In the genomic region with DNA sequence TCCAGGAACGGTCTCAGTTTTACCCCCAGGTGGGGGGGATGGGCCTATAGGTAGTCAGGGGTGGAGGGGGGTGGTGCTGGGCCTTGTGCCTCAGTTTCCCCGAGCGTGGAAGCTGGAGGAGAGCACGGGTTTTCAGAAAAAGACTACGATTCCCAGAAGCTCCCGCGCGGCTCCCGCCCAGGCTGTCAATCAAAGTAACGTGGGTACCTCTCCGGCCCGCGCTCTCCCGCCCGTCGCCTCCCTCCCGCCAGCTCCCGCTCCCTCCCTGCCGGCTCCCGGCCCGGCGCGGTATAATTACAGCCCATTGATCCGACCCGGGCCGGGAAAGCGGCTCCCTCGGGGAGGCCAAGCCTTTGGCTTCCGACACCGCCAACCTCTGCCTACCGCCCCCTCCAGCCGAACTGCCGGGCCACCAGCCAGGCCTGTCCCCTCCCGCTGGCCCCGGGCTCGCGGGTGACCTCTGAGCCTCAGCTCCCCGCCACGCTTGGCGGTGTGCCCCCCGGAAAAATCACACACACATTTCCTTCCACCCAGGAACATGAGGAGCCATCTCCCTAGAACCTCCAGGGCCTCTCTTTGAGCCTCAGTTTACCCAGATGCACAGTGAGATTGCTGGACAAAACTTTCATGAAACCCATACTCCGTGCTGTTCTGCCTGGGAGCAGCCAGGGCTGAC, we compare ENCODE assay signal across 1 cellular context.
TF ChIP-seq lines count a peak whose summit lies in the region.

No MANE protein-coding gene starts in this region.

TF ChIP-seq in HepG2, 621 proteins besides CTCF, POLR2A, EP300 and RAD21 (continued from another document and continues in another):
- TF ChIP-seq, protein P1, sequence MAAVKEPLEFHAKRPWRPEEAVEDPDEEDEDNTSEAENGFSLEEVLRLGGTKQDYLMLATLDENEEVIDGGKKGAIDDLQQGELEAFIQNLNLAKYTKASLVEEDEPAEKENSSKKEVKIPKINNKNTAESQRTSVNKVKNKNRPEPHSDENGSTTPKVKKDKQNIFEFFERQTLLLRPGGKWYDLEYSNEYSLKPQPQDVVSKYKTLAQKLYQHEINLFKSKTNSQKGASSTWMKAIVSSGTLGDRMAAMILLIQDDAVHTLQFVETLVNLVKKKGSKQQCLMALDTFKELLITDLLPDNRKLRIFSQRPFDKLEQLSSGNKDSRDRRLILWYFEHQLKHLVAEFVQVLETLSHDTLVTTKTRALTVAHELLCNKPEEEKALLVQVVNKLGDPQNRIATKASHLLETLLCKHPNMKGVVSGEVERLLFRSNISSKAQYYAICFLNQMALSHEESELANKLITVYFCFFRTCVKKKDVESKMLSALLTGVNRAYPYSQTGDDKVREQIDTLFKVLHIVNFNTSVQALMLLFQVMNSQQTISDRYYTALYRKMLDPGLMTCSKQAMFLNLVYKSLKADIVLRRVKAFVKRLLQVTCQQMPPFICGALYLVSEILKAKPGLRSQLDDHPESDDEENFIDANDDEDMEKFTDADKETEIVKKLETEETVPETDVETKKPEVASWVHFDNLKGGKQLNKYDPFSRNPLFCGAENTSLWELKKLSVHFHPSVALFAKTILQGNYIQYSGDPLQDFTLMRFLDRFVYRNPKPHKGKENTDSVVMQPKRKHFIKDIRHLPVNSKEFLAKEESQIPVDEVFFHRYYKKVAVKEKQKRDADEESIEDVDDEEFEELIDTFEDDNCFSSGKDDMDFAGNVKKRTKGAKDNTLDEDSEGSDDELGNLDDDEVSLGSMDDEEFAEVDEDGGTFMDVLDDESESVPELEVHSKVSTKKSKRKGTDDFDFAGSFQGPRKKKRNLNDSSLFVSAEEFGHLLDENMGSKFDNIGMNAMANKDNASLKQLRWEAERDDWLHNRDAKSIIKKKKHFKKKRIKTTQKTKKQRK (IDR thresholded peaks at IDR 0.05; ENCODE audit: low read length) = no peak
- no peak for TF ChIP-seq ZNF235 (CRISPR knock-in tag; IDR thresholded peaks at IDR 0.05; ENCODE audit: borderline replicate concordance)
- no peak for TF ChIP-seq SETDB1 (CRISPR knock-in tag; IDR thresholded peaks at IDR 0.05; ENCODE audit: borderline replicate concordance)
- no peak for TF ChIP-seq ZNF552 (CRISPR knock-in tag; IDR thresholded peaks at IDR 0.05; ENCODE audit: borderline replicate concordance)
- peak; percentile 48; the same call in 1 of the 2 replicates for TF ChIP-seq SMAD1 (CRISPR knock-in tag; IDR thresholded peaks at IDR 0.05; ENCODE audit: borderline replicate concordance, low read depth)
- no peak for TF ChIP-seq ZNF766 (CRISPR knock-in tag; IDR thresholded peaks at IDR 0.05; ENCODE audit: borderline replicate concordance)
- peak; percentile 73 for TF ChIP-seq RBM22 (optimal IDR thresholded peaks at IDR 0.05; ENCODE audit: low read length)
- 0 out of 2 replicates have a peak, but pooled peaks have one; percentile 55 for TF ChIP-seq TP53 (CRISPR knock-in tag; conservative IDR thresholded peaks at IDR 0.05)
- TF ChIP-seq KLF16 (CRISPR knock-in tag; IDR thresholded peaks at IDR 0.05) = peak in 1 of 2 experiments; percentile 57; a peak in 1 of 4 replicates
- 0 out of 2 replicates have a peak, but pooled peaks have one; percentile 42 for TF ChIP-seq WIZ (CRISPR knock-in tag; IDR thresholded peaks at IDR 0.05)
- no peak for TF ChIP-seq SAFB2 (CRISPR knock-in tag; IDR thresholded peaks at IDR 0.05; ENCODE audit: borderline replicate concordance, low read depth)
- TF ChIP-seq RFX3 (CRISPR knock-in tag; IDR thresholded peaks at IDR 0.05) = no peak
- TF ChIP-seq, protein P2, sequence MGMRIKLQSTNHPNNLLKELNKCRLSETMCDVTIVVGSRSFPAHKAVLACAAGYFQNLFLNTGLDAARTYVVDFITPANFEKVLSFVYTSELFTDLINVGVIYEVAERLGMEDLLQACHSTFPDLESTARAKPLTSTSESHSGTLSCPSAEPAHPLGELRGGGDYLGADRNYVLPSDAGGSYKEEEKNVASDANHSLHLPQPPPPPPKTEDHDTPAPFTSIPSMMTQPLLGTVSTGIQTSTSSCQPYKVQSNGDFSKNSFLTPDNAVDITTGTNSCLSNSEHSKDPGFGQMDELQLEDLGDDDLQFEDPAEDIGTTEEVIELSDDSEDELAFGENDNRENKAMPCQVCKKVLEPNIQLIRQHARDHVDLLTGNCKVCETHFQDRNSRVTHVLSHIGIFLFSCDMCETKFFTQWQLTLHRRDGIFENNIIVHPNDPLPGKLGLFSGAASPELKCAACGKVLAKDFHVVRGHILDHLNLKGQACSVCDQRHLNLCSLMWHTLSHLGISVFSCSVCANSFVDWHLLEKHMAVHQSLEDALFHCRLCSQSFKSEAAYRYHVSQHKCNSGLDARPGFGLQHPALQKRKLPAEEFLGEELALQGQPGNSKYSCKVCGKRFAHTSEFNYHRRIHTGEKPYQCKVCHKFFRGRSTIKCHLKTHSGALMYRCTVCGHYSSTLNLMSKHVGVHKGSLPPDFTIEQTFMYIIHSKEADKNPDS (CRISPR knock-in tag; IDR thresholded peaks at IDR 0.05) = 0 out of 2 replicates have a peak, but pooled peaks have one; percentile 59
- no peak; the same call in 1 of the 2 replicates for TF ChIP-seq ZNF136 (CRISPR knock-in tag; IDR thresholded peaks at IDR 0.05; ENCODE audit: low read depth)
- no peak for TF ChIP-seq ZNF441 (CRISPR knock-in tag; IDR thresholded peaks at IDR 0.05; ENCODE audit: borderline replicate concordance)
- TF ChIP-seq ESRRA (CRISPR knock-in tag; IDR thresholded peaks at IDR 0.05; ENCODE audit: low read depth) = no peak
- TF ChIP-seq KAT8 (CRISPR knock-in tag; IDR thresholded peaks at IDR 0.05) = peak; percentile 73
- no peak for TF ChIP-seq MEF2D (CRISPR knock-in tag; IDR thresholded peaks at IDR 0.05)
- no peak for TF ChIP-seq SP1 (IDR thresholded peaks at IDR 0.05)
- 0 out of 2 replicates have a peak, but pooled peaks have one; percentile 10 for TF ChIP-seq SP1 (CRISPR knock-in tag; IDR thresholded peaks at IDR 0.05)
- TF ChIP-seq, protein P3, sequence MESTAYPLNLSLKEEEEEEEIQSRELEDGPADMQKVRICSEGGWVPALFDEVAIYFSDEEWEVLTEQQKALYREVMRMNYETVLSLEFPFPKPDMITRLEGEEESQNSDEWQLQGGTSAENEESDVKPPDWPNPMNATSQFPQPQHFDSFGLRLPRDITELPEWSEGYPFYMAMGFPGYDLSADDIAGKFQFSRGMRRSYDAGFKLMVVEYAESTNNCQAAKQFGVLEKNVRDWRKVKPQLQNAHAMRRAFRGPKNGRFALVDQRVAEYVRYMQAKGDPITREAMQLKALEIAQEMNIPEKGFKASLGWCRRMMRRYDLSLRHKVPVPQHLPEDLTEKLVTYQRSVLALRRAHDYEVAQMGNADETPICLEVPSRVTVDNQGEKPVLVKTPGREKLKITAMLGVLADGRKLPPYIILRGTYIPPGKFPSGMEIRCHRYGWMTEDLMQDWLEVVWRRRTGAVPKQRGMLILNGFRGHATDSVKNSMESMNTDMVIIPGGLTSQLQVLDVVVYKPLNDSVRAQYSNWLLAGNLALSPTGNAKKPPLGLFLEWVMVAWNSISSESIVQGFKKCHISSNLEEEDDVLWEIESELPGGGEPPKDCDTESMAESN (CRISPR knock-in tag; conservative IDR thresholded peaks at IDR 0.05) = no peak
- TF ChIP-seq ZNF678 (CRISPR knock-in tag; IDR thresholded peaks at IDR 0.05) = no peak
- TF ChIP-seq ZFX (CRISPR knock-in tag; IDR thresholded peaks at IDR 0.05; ENCODE audit: low read depth) = peak; percentile 82
- TF ChIP-seq ZNF747 (CRISPR knock-in tag; IDR thresholded peaks at IDR 0.05; ENCODE audit: borderline replicate concordance) = no peak
- no peak for TF ChIP-seq ZNF672 (CRISPR knock-in tag; IDR thresholded peaks at IDR 0.05)
- TF ChIP-seq ZNF138 (CRISPR knock-in tag; IDR thresholded peaks at IDR 0.05; ENCODE audit: low read depth) = no peak
- TF ChIP-seq, protein P4, sequence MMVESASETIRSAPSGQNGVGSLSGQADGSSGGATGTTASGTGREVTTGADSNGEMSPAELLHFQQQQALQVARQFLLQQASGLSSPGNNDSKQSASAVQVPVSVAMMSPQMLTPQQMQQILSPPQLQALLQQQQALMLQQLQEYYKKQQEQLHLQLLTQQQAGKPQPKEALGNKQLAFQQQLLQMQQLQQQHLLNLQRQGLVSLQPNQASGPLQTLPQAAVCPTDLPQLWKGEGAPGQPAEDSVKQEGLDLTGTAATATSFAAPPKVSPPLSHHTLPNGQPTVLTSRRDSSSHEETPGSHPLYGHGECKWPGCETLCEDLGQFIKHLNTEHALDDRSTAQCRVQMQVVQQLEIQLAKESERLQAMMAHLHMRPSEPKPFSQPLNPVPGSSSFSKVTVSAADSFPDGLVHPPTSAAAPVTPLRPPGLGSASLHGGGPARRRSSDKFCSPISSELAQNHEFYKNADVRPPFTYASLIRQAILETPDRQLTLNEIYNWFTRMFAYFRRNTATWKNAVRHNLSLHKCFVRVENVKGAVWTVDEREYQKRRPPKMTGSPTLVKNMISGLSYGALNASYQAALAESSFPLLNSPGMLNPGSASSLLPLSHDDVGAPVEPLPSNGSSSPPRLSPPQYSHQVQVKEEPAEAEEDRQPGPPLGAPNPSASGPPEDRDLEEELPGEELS (CRISPR knock-in tag; IDR thresholded peaks at IDR 0.05) = peak; percentile 48; the same call in 1 of the 2 replicates
- no peak for TF ChIP-seq ZNF547 (CRISPR knock-in tag; IDR thresholded peaks at IDR 0.05)
- TF ChIP-seq ZBTB8A (CRISPR knock-in tag; IDR thresholded peaks at IDR 0.05; ENCODE audit: borderline replicate concordance, low read depth) = no peak
- 0 out of 2 replicates have a peak, but pooled peaks have one; percentile 16 for TF ChIP-seq REPIN1 (CRISPR knock-in tag; IDR thresholded peaks at IDR 0.05; ENCODE audit: borderline replicate concordance, low read depth)
- TF ChIP-seq, protein P5, sequence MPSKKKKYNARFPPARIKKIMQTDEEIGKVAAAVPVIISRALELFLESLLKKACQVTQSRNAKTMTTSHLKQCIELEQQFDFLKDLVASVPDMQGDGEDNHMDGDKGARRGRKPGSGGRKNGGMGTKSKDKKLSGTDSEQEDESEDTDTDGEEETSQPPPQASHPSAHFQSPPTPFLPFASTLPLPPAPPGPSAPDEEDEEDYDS (CRISPR knock-in tag; IDR thresholded peaks at IDR 0.05) = peak; percentile 14; the same call in 1 of the 2 replicates
- no peak for TF ChIP-seq EED (CRISPR knock-in tag; IDR thresholded peaks at IDR 0.05)
- TF ChIP-seq IKZF1 (IDR thresholded peaks at IDR 0.05) = no peak
- TF ChIP-seq, protein P6, sequence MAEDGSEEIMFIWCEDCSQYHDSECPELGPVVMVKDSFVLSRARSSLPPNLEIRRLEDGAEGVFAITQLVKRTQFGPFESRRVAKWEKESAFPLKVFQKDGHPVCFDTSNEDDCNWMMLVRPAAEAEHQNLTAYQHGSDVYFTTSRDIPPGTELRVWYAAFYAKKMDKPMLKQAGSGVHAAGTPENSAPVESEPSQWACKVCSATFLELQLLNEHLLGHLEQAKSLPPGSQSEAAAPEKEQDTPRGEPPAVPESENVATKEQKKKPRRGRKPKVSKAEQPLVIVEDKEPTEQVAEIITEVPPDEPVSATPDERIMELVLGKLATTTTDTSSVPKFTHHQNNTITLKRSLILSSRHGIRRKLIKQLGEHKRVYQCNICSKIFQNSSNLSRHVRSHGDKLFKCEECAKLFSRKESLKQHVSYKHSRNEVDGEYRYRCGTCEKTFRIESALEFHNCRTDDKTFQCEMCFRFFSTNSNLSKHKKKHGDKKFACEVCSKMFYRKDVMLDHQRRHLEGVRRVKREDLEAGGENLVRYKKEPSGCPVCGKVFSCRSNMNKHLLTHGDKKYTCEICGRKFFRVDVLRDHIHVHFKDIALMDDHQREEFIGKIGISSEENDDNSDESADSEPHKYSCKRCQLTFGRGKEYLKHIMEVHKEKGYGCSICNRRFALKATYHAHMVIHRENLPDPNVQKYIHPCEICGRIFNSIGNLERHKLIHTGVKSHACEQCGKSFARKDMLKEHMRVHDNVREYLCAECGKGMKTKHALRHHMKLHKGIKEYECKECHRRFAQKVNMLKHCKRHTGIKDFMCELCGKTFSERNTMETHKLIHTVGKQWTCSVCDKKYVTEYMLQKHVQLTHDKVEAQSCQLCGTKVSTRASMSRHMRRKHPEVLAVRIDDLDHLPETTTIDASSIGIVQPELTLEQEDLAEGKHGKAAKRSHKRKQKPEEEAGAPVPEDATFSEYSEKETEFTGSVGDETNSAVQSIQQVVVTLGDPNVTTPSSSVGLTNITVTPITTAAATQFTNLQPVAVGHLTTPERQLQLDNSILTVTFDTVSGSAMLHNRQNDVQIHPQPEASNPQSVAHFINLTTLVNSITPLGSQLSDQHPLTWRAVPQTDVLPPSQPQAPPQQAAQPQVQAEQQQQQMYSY (CRISPR knock-in tag; IDR thresholded peaks at IDR 0.05) = no peak
- no peak for TF ChIP-seq ZNF30 (CRISPR knock-in tag; IDR thresholded peaks at IDR 0.05)
- TF ChIP-seq ZNF556 (CRISPR knock-in tag; IDR thresholded peaks at IDR 0.05; ENCODE audit: borderline replicate concordance) = no peak; the same call in 1 of the 2 replicates
- peak; percentile 69 for TF ChIP-seq PHF8 (CRISPR knock-in tag; IDR thresholded peaks at IDR 0.05)
- TF ChIP-seq NFYC (CRISPR knock-in tag; IDR thresholded peaks at IDR 0.05) = peak; percentile 60; the same call in 1 of the 2 replicates
- TF ChIP-seq THAP11 (CRISPR knock-in tag; IDR thresholded peaks at IDR 0.05) = peak; percentile 97
- no peak for TF ChIP-seq KMT2A (CRISPR knock-in tag; IDR thresholded peaks at IDR 0.05)
- no peak for TF ChIP-seq CCAR2 (optimal IDR thresholded peaks at IDR 0.05; ENCODE audit: low read depth, low read length)
- no peak for TF ChIP-seq FOXA1 (IDR thresholded peaks at IDR 0.05)
- TF ChIP-seq FOXA1 (CRISPR knock-in tag; IDR thresholded peaks at IDR 0.05) = no peak
- TF ChIP-seq HNRNPK (IDR thresholded peaks at IDR 0.05; ENCODE audit: low read depth, low read length, poor library complexity, severe bottlenecking) = no peak
- no peak for TF ChIP-seq SMC3 (IDR thresholded peaks at IDR 0.05; ENCODE audit: low read length)
- no peak for TF ChIP-seq HNRNPH1 (optimal IDR thresholded peaks at IDR 0.05; ENCODE audit: low read depth, low read length)
- no peak for TF ChIP-seq ATF7 (IDR thresholded peaks at IDR 0.05)
- TF ChIP-seq ATF7 (CRISPR knock-in tag; IDR thresholded peaks at IDR 0.05) = no peak
- TF ChIP-seq TEAD2 (CRISPR knock-in tag; IDR thresholded peaks at IDR 0.05) = no peak
- TF ChIP-seq ZKSCAN5 (CRISPR knock-in tag; IDR thresholded peaks at IDR 0.05) = no peak
- TF ChIP-seq SNRNP70 (IDR thresholded peaks at IDR 0.05; ENCODE audit: low read depth, low read length) = no peak
